In the genomic region with DNA sequence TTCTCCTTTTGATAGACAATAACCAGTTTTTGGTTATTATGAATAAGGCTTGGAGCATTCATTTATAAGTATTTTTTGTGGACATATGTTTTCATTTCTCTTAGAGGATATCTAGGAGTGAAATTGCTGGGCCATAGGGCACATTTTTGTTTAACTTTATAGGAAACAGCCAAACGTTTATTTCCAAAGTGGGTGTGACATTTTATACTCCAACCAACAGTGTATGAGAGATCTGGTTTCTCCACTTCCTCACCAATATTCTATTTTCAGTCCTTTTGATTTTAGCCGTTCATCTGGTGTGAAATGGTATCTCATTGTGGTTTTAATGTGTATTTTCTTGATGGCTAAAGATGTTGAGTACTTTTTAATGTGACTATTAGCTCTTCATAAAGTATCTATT, we compare ENCODE assay signal across 27 cellular contexts.
"Had no signal": no experiment of that assay in that cellular context is flagged by ENCODE, and none has a peak within 500 bp of the region (broad histone marks: within the 10 kb centered on the region; RNA-seq: fewer than 3 reads in every experiment).

No MANE protein-coding gene starts in this region.

- H3K4me1 ChIP-seq: suprapubic skin, testis, upper lobe of right lung, uterus, vagina had no signal

- H3K27ac ChIP-seq: stomach, suprapubic skin, testis, thoracic aorta, thyroid gland, tibial artery, tibial nerve, upper lobe of left lung, upper lobe of right lung, uterus, vagina had no signal

- H3K9me3 ChIP-seq: stomach, suprapubic skin, testis, thoracic aorta, thyroid gland, tibial artery, tibial nerve, upper lobe of left lung, upper lobe of right lung, uterus, vagina had no signal

- H3K27ac Mint-ChIP-seq: stimulated activated naive B cell treated with anti-CD40 and anti-IgM and Interleukin-4, amounts not matched to agents 10 μg/mL and 1 μg/mL and 100 μg/mL, for 72 hours; stimulated activated naive CD8-positive, alpha-beta T cell treated with anti-CD3 and anti-CD28 coated beads, Interleukin-15, amount 100 ng/mL, for 72 hours; stimulated activated naive CD8-positive, alpha-beta T cell treated with anti-CD3 and anti-CD28 coated beads, Interleukin-15, Interleukin-2, amounts not matched to agents 100 ng/mL and 50 ng/mL, for 24 hours; type B pancreatic cell had no signal

- ATAC-seq: stimulated activated effector memory CD8-positive, alpha-beta T cell treated with anti-CD3 and anti-CD28 coated beads, Interleukin-12 subunit alpha, Interleukin-12 subunit beta, amount 100 ng/mL, for 72 hours; stimulated activated memory B cell treated with anti-CD40 and anti-IgM and Interleukin-4, amounts not matched to agents 10 μg/mL and 1 μg/mL and 100 μg/mL, for 72 hours; stimulated activated naive B cell treated with anti-CD40 and anti-IgM and Interleukin-4, amounts not matched to agents 10 μg/mL and 1 μg/mL and 100 μg/mL, for 72 hours; stimulated activated naive CD8-positive, alpha-beta T cell treated with anti-CD3 and anti-CD28 coated beads, Interleukin-15, amount 100 ng/mL, for 72 hours; stimulated activated naive CD8-positive, alpha-beta T cell treated with anti-CD3 and anti-CD28 coated beads, Interleukin-15, Interleukin-2, amounts not matched to agents 100 U/mL and 50 U/mL, for 24 hours; upper lobe of right lung had no signal

- DNase-seq: stimulated activated CD4-positive, alpha-beta T cell treated with anti-CD3 and anti-CD28 coated beads, Interleukin-2, amount 100 ng/mL, for 24 hours; stimulated activated CD4-positive, alpha-beta T cell treated with anti-CD3 and anti-CD28 coated beads, Interleukin-2, amount 100 ng/mL, for 48 hours; stimulated activated CD4-positive, alpha-beta T cell treated with anti-CD3 and anti-CD28 coated beads, Interleukin-4, amount 100 ng/mL, for 1 hour; stimulated activated CD4-positive, alpha-beta T cell treated with anti-CD3 and anti-CD28 coated beads, Interleukin-4, amount 100 ng/mL, for 24 hours; stimulated activated CD8-positive, alpha-beta memory T cell treated with anti-CD3 and anti-CD28 coated beads, Interleukin-4, amount 100 ng/mL, for 48 hours; stimulated activated naive B cell treated with anti-CD40 and anti-IgM and Interleukin-4, amounts not matched to agents 10 μg/mL and 1 μg/mL and 100 μg/mL, for 72 hours; stimulated activated naive CD4-positive, alpha-beta T cell; stimulated activated naive CD4-positive, alpha-beta T cell treated with Interleukin-2 at 50 U/mL for 16 hours; stimulated activated naive CD8-positive, alpha-beta T cell treated with anti-CD3 and anti-CD28 coated beads, Interleukin-15, amount 100 ng/mL, for 72 hours; stimulated activated naive CD8-positive, alpha-beta T cell treated with anti-CD3 and anti-CD28 coated beads, Interleukin-15, Interleukin-2, amounts not matched to agents 100 U/mL and 50 U/mL, for 24 hours; stomach; substantia nigra; testis; thyroid gland; tibial artery; trophoblast cell; upper lobe of left lung; upper lobe of right lung; uterus had no signal

- H3K36me3 Mint-ChIP-seq: stimulated activated effector memory CD8-positive, alpha-beta T cell treated with anti-CD3 and anti-CD28 coated beads, Interleukin-12 subunit alpha, Interleukin-12 subunit beta, amount 100 ng/mL, for 72 hours had no signal

- H3K4me3 ChIP-seq: stomach, suprapubic skin, testis, thoracic aorta, thyroid gland, tibial artery, tibial nerve, upper lobe of left lung, upper lobe of right lung, uterus, vagina had no signal

- H3K27me3 ChIP-seq: stomach, suprapubic skin, testis, thyroid gland, tibial artery, tibial nerve, upper lobe of left lung, upper lobe of right lung, uterus, vagina had no signal

- H3K27me3 Mint-ChIP-seq: stimulated activated memory B cell treated with anti-CD40 and anti-IgM and Interleukin-4, amounts not matched to agents 10 μg/mL and 1 μg/mL and 100 μg/mL, for 72 hours; stimulated activated naive B cell treated with anti-CD40 and anti-IgM and Interleukin-4, amounts not matched to agents 10 μg/mL and 1 μg/mL and 100 μg/mL, for 72 hours; stimulated activated naive CD8-positive, alpha-beta T cell treated with anti-CD3 and anti-CD28 coated beads, Interleukin-15, amount 100 ng/mL, for 72 hours; stimulated activated naive CD8-positive, alpha-beta T cell treated with anti-CD3 and anti-CD28 coated beads, Interleukin-15, Interleukin-2, amounts not matched to agents 100 ng/mL and 50 ng/mL, for 24 hours; type B pancreatic cell had no signal

- H3K36me3 ChIP-seq: stomach, suprapubic skin, thoracic aorta, thyroid gland, tibial artery, tibial nerve, upper lobe of left lung, upper lobe of right lung, uterus, vagina had no signal

- H3K4me3 Mint-ChIP-seq: stimulated activated effector memory CD8-positive, alpha-beta T cell treated with anti-CD3 and anti-CD28 coated beads, Interleukin-12 subunit alpha, Interleukin-12 subunit beta, amount 100 ng/mL, for 72 hours; stimulated activated memory B cell treated with anti-CD40 and anti-IgM and Interleukin-4, amounts not matched to agents 10 μg/mL and 1 μg/mL and 100 μg/mL, for 72 hours; stimulated activated naive B cell treated with anti-CD40 and anti-IgM and Interleukin-4, amounts not matched to agents 10 μg/mL and 1 μg/mL and 100 μg/mL, for 72 hours; stimulated activated naive CD8-positive, alpha-beta T cell treated with anti-CD3 and anti-CD28 coated beads, Interleukin-15, amount 100 ng/mL, for 72 hours; stimulated activated naive CD8-positive, alpha-beta T cell treated with anti-CD3 and anti-CD28 coated beads, Interleukin-15, Interleukin-2, amounts not matched to agents 100 ng/mL and 50 ng/mL, for 24 hours; type B pancreatic cell had no signal
